1 cellular context compared by ENCODE assay signal in genomic region chr12:93039062-93039461, GRCh38.
TF ChIP-seq lines count a peak whose summit lies in the region.

No MANE protein-coding gene starts in this region.

TF ChIP-seq in K562, 482 proteins besides CTCF, POLR2A, EP300 and RAD21 (continued from another document):
- no peak for TF ChIP-seq ZBTB11 (CRISPR knock-in tag; IDR thresholded peaks at IDR 0.05)
- peak; percentile 42; the same call in 1 of the 2 replicates for TF ChIP-seq JUND (IDR thresholded peaks at IDR 0.05; ENCODE audit: borderline replicate concordance, low read depth, low read length)
- no peak for TF ChIP-seq JUND (tag; IDR thresholded peaks at IDR 0.05; ENCODE audit: borderline replicate concordance, low read depth, low read length)
- TF ChIP-seq, protein P1, sequence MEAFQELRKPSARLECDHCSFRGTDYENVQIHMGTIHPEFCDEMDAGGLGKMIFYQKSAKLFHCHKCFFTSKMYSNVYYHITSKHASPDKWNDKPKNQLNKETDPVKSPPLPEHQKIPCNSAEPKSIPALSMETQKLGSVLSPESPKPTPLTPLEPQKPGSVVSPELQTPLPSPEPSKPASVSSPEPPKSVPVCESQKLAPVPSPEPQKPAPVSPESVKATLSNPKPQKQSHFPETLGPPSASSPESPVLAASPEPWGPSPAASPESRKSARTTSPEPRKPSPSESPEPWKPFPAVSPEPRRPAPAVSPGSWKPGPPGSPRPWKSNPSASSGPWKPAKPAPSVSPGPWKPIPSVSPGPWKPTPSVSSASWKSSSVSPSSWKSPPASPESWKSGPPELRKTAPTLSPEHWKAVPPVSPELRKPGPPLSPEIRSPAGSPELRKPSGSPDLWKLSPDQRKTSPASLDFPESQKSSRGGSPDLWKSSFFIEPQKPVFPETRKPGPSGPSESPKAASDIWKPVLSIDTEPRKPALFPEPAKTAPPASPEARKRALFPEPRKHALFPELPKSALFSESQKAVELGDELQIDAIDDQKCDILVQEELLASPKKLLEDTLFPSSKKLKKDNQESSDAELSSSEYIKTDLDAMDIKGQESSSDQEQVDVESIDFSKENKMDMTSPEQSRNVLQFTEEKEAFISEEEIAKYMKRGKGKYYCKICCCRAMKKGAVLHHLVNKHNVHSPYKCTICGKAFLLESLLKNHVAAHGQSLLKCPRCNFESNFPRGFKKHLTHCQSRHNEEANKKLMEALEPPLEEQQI (IDR thresholded peaks at IDR 0.05), result 0 out of 2 replicates have a peak, but pooled peaks have one; percentile 29
- TF ChIP-seq, protein P2, sequence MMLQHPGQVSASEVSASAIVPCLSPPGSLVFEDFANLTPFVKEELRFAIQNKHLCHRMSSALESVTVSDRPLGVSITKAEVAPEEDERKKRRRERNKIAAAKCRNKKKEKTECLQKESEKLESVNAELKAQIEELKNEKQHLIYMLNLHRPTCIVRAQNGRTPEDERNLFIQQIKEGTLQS (IDR thresholded peaks at IDR 0.05), result peak; percentile 92
- TF ChIP-seq, protein P2 (CRISPR knock-in tag; conservative IDR thresholded peaks at IDR 0.05), result no peak
- no peak for TF ChIP-seq MEIS2 (IDR thresholded peaks at IDR 0.05; ENCODE audit: partially characterized antibody)
- TF ChIP-seq, protein P3, sequence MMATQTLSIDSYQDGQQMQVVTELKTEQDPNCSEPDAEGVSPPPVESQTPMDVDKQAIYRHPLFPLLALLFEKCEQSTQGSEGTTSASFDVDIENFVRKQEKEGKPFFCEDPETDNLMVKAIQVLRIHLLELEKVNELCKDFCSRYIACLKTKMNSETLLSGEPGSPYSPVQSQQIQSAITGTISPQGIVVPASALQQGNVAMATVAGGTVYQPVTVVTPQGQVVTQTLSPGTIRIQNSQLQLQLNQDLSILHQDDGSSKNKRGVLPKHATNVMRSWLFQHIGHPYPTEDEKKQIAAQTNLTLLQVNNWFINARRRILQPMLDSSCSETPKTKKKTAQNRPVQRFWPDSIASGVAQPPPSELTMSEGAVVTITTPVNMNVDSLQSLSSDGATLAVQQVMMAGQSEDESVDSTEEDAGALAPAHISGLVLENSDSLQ (IDR thresholded peaks at IDR 0.05), result no peak
- no peak for TF ChIP-seq XRCC4 (IDR thresholded peaks at IDR 0.05; ENCODE audit: extremely low read depth, insufficient read depth, insufficient read length)
- TF ChIP-seq FOXM1 (IDR thresholded peaks at IDR 0.05; ENCODE audit: low read depth), result 0 out of 2 replicates have a peak, but pooled peaks have one; percentile 17
- no peak for TF ChIP-seq FOXM1 (CRISPR knock-in tag; IDR thresholded peaks at IDR 0.05; ENCODE audit: low read depth)
- TF ChIP-seq MXI1 (IDR thresholded peaks at IDR 0.05; ENCODE audit: low read depth, low read length), result no peak
- TF ChIP-seq, protein P4, sequence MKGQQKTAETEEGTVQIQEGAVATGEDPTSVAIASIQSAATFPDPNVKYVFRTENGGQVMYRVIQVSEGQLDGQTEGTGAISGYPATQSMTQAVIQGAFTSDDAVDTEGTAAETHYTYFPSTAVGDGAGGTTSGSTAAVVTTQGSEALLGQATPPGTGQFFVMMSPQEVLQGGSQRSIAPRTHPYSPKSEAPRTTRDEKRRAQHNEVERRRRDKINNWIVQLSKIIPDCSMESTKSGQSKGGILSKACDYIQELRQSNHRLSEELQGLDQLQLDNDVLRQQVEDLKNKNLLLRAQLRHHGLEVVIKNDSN (CRISPR knock-in tag; IDR thresholded peaks at IDR 0.05), result no peak
- 0 out of 2 replicates have a peak, but pooled peaks have one; percentile 21 for TF ChIP-seq ATF7 (IDR thresholded peaks at IDR 0.05)
